In genomic region chr1:7785108-7785507, GRCh38 we compare ENCODE assay signal across 9 cellular contexts. TPM values are rescaled to one million over a fixed set of nuclear protein-coding genes. Genes with fewer than 3 reads are reported as not detected.
DNase-seq lines count a peak whose midpoint lies in the region; ATAC-seq and TF ChIP-seq lines count a peak whose summit lies in the region.
"Had no signal": no experiment of that assay in that cellular context is flagged by ENCODE, and none has a peak within 500 bp of the region (broad histone marks: within the 10 kb centered on the region; RNA-seq: fewer than 3 reads in every experiment).

No MANE protein-coding gene starts in this region.

- H3K4me3 ChIP-seq in mucosa of rectum (ENCODE audit: low read length in 2 of 2) (peak overlapping the region; percentile 55 to 63), uterus (peak overlapping the region in 1 of 2 donors; percentile 53)

- H3K27me3 Mint-ChIP-seq in natural killer cell (ENCODE audit: low read depth in 2 of 2): no peaks in the 10 kb centered on the region
- H3K27me3 Mint-ChIP-seq in natural killer cell treated with Interleukin-12 subunit alpha and Interleukin-12 subunit beta and Interleukin-15 and Interleukin-18, amount 100 ng/mL, for 72 hours: no peaks in the 10 kb centered on the region
- no peaks in the 10 kb centered on the region for H3K27me3 Mint-ChIP-seq in central memory CD8-positive, alpha-beta T cell

- intact Hi-C loops in natural killer cell (cut with micrococcal nuclease): loop anchor here (10.0 kb wide), 1 partner anchor 1000 kb away; the partner anchor contains the start of gene CAMTA1
- intact Hi-C loops in uterus (cut with DNase I; ENCODE audit: low total_unique reads): no loop called here

- TF ChIP-seq POLR2A in uterus (IDR thresholded peaks at IDR 0.05): no peak

- TF ChIP-seq CTCF in natural killer cell (IDR thresholded peaks at IDR 0.05) (no peak), uterus (IDR thresholded peaks at IDR 0.05) (no peak), GM10266 (IDR thresholded peaks at IDR 0.05; ENCODE audit: control insufficient read depth, insufficient read depth, low read depth, missing control alignments) (no peak)

- H3K4me1 Mint-ChIP-seq in natural killer cell: peaks cover 21 to 25% of the 10 kb centered on the region in 2 donors
- peaks cover 19 to 20% of the 10 kb centered on the region in 2 donors for H3K4me1 Mint-ChIP-seq in natural killer cell treated with Interleukin-12 subunit alpha and Interleukin-12 subunit beta and Interleukin-15 and Interleukin-18, amount 100 ng/mL, for 72 hours (ENCODE audit: low read depth in 2 of 2)
- peaks cover 19% of the 10 kb centered on the region for H3K4me1 Mint-ChIP-seq in central memory CD8-positive, alpha-beta T cell

- H3K4me3 Mint-ChIP-seq in natural killer cell: peak overlapping the region; percentile 18
- no peak overlapping the region for H3K4me3 Mint-ChIP-seq in natural killer cell treated with Interleukin-12 subunit alpha and Interleukin-12 subunit beta and Interleukin-15 and Interleukin-18, amount 100 ng/mL, for 72 hours
- peak overlapping the region; percentile 21 for H3K4me3 Mint-ChIP-seq in central memory CD8-positive, alpha-beta T cell

- H3K27ac ChIP-seq in mucosa of rectum (ENCODE audit: low read depth in 2 of 2, low read length in 2 of 2) (no peak overlapping the region), uterus (peak overlapping the region; percentile 94 to 97)

- H3K36me3 ChIP-seq in mucosa of rectum (ENCODE audit: control insufficient read depth in 2 of 2, insufficient read depth in 2 of 2, low read length in 2 of 2) (peaks cover 15 to 17% of the 10 kb centered on the region in 2 donors), uterus (no peaks in the 10 kb centered on the region)

- H3K9me3 ChIP-seq in mucosa of rectum (ENCODE audit: control insufficient read depth in 2 of 2, low read length in 2 of 2): no peaks in the 10 kb centered on the region
- H3K9me3 ChIP-seq in uterus: no peaks in the 10 kb centered on the region

- no peak overlapping the region for H3K9ac ChIP-seq in mucosa of rectum (ENCODE audit: low read depth in 1 of 2, low read length in 2 of 2)

- no peaks in the 10 kb centered on the region for H3K9me3 Mint-ChIP-seq in natural killer cell
- H3K9me3 Mint-ChIP-seq in natural killer cell treated with Interleukin-12 subunit alpha and Interleukin-12 subunit beta and Interleukin-15 and Interleukin-18, amount 100 ng/mL, for 72 hours: no peaks in the 10 kb centered on the region
- H3K9me3 Mint-ChIP-seq in central memory CD8-positive, alpha-beta T cell: peaks cover 7% of the 10 kb centered on the region

- peak overlapping the region; percentile 47 to 82 for H3K27ac Mint-ChIP-seq in natural killer cell
- no peak overlapping the region for H3K27ac Mint-ChIP-seq in natural killer cell treated with Interleukin-12 subunit alpha and Interleukin-12 subunit beta and Interleukin-15 and Interleukin-18, amount 100 ng/mL, for 72 hours
- H3K27ac Mint-ChIP-seq in central memory CD8-positive, alpha-beta T cell (ENCODE audit: low read depth): no peak overlapping the region

- H3K36me3 Mint-ChIP-seq in natural killer cell: peaks cover 13% of the 10 kb centered on the region
- H3K36me3 Mint-ChIP-seq in natural killer cell treated with Interleukin-12 subunit alpha and Interleukin-12 subunit beta and Interleukin-15 and Interleukin-18, amount 100 ng/mL, for 72 hours: peaks cover 11% of the 10 kb centered on the region
- H3K36me3 Mint-ChIP-seq in central memory CD8-positive, alpha-beta T cell (ENCODE audit: insufficient read depth): peaks cover 13% of the 10 kb centered on the region

- no peaks in the 10 kb centered on the region for H3K27me3 ChIP-seq in mucosa of rectum (ENCODE audit: control insufficient read depth in 2 of 2, insufficient read depth in 2 of 2, low read length in 2 of 2)
- H3K27me3 ChIP-seq in uterus: no peaks in the 10 kb centered on the region

- DNase-seq in natural killer cell (no peak), uterus (no peak), GM10266 (ENCODE audit: extremely low spot score) (no peak)
- no peak for DNase-seq in natural killer cell treated with Interleukin-12 subunit alpha and Interleukin-12 subunit beta and Interleukin-15 and Interleukin-18, amount 100 ng/mL, for 72 hours (ENCODE audit: low spot score)
- no peak for DNase-seq in central memory CD8-positive, alpha-beta T cell (ENCODE audit: low spot score in 2 of 2)
- no peak for DNase-seq in stimulated activated CD4-positive, alpha-beta T cell treated with anti-CD3 and anti-CD28 coated beads, Interleukin-4, amount 100 ng/mL, for 1 hour
- DNase-seq: NCI-H69 had no signal

- ATAC-seq in natural killer cell (no peak), HG03565 (IDR thresholded peaks at IDR 0.05; ENCODE audit: unreplicated experiment) (no peak)
- no peak for ATAC-seq in natural killer cell treated with Interleukin-12 subunit alpha and Interleukin-12 subunit beta and Interleukin-15 and Interleukin-18, amount 100 ng/mL, for 72 hours
- no peak for ATAC-seq in central memory CD8-positive, alpha-beta T cell (replicated peaks; ENCODE audit: extremely low read depth, poor library complexity, severe bottlenecking)

- H3K4me1 ChIP-seq in mucosa of rectum (ENCODE audit: control insufficient read depth in 2 of 2, insufficient read depth in 2 of 2, low read length in 2 of 2) (peaks cover 15% of the 10 kb centered on the region in 2 donors), uterus (peaks cover 0 to 9% of the 10 kb centered on the region in 2 donors)

RNA-seq across cellular contexts. Expression of gene PER3, which starts 1.0 kb away (rescaled TPM):
- 10 to 100 TPM in 2 of 3 donors, 1 to 10 TPM in 1; 9.1 to 20.8 (median 19.2) TPM for total RNA-seq in natural killer cell
- 1 to 10 TPM; 1.6 to 3.7 TPM for total RNA-seq in natural killer cell treated with Interleukin-12 subunit alpha and Interleukin-12 subunit beta and Interleukin-15 and Interleukin-18, amount 100 ng/mL, for 72 hours
- total RNA-seq in uterus: 10 to 100 TPM in 3 of 4 donors, 1 to 10 TPM in 1; 6.9 to 69.0 (median 20.7) TPM

RNA-seq across cellular contexts. Expression of gene VAMP3, which starts 14.0 kb away (rescaled TPM):
- total RNA-seq in natural killer cell (100 to 1,000 TPM in 1 of 3 donors, 10 to 100 TPM in 2; 86.9 to 110 (median 92.2) TPM), uterus (100 to 1,000 TPM in 1 of 4 donors, 10 to 100 TPM in 3; 41.0 to 128 (median 71.8) TPM)
- total RNA-seq in natural killer cell treated with Interleukin-12 subunit alpha and Interleukin-12 subunit beta and Interleukin-15 and Interleukin-18, amount 100 ng/mL, for 72 hours: 10 to 100 TPM; 30.0 to 31.9 TPM

Comparison
In these comparisons a context has a peak if more than half of its experiments do, and no peak if none do; other contexts are left out.
1. H3K27ac Mint-ChIP-seq: peak in natural killer cell (2 of 2); none in natural killer cell treated with Interleukin-12 subunit alpha and Interleukin-12 subunit beta and Interleukin-15 and Interleukin-18, amount 100 ng/mL, for 72 hours (0 of 2) and central memory CD8-positive, alpha-beta T cell (single experiment).
2. H3K27ac ChIP-seq: peak in uterus (2 of 2); none in mucosa of rectum (0 of 2).